Comparison of ENCODE assay signal across 15 cellular contexts in genomic region chr1:63779338-63779819, GRCh38. TPM values are rescaled to one million over a fixed set of nuclear protein-coding genes. Genes with fewer than 3 reads are reported as not detected.
DNase-seq lines count a peak whose midpoint lies in the region; ATAC-seq and TF ChIP-seq lines count a peak whose summit lies in the region.
"Had no signal": no experiment of that assay in that cellular context is flagged by ENCODE, and none has a peak within 500 bp of the region (broad histone marks: within the 10 kb centered on the region; RNA-seq: fewer than 3 reads in every experiment).

No MANE protein-coding gene starts in this region.

- no peaks in the 10 kb centered on the region for H3K27me3 ChIP-seq in neuronal stem cell (ENCODE audit: control insufficient read depth in 3 of 3, insufficient read depth in 3 of 3, low read depth in 1 of 3, low read length in 3 of 3)

- H3K9me3 ChIP-seq in SK-N-MC (ENCODE audit: low read depth, low read length) = no peaks in the 10 kb centered on the region
- no peaks in the 10 kb centered on the region for H3K9me3 ChIP-seq in neuronal stem cell (replicated peaks in 1 of 2; ENCODE audit: control insufficient read depth in 2 of 2, insufficient read depth in 1 of 2, low read depth in 1 of 2, low read length in 2 of 2)
- H3K9me3 ChIP-seq: esophagus squamous epithelium, upper lobe of left lung had no signal

- H3K36me3 ChIP-seq in SK-N-MC (ENCODE audit: insufficient read depth, low read length) (no peaks in the 10 kb centered on the region), neuronal stem cell (replicated peaks in 1 of 2; ENCODE audit: control insufficient read depth in 2 of 2, insufficient read depth in 2 of 2, low read length in 2 of 2) (no peaks in the 10 kb centered on the region)
- H3K36me3 ChIP-seq: esophagus squamous epithelium, upper lobe of left lung had no signal

- peaks cover 5 to 32% of the 10 kb centered on the region in 2 donors for H3K4me1 ChIP-seq in neuronal stem cell (ENCODE audit: control insufficient read depth in 2 of 2, insufficient read depth in 1 of 2, low read depth in 1 of 2, low read length in 2 of 2)

- no peak overlapping the region for H2AFZ ChIP-seq in neuronal stem cell (ENCODE audit: low read length)

- H2AK5ac ChIP-seq in neuronal stem cell (ENCODE audit: low read depth, low read length) = no peak overlapping the region

- no peak overlapping the region for H2BK120ac ChIP-seq in neuronal stem cell (ENCODE audit: low read depth, low read length)

- H3K14ac ChIP-seq in neuronal stem cell (ENCODE audit: low read length) = no peak overlapping the region

- ATAC-seq in GM19397 (IDR thresholded peaks at IDR 0.05; ENCODE audit: unreplicated experiment) (no peak), HG02623 (IDR thresholded peaks at IDR 0.05; ENCODE audit: unreplicated experiment) (no peak), HG03342 (IDR thresholded peaks at IDR 0.05; ENCODE audit: unreplicated experiment) (no peak)

- H3K18ac ChIP-seq in neuronal stem cell (ENCODE audit: low read length) = peak overlapping the region; percentile 72

- H3K23ac ChIP-seq in neuronal stem cell (ENCODE audit: low read depth, low read length, poor library complexity) = no peak overlapping the region

- no peak overlapping the region for H2BK12ac ChIP-seq in neuronal stem cell (ENCODE audit: low read length)

- H2BK5ac ChIP-seq in neuronal stem cell (ENCODE audit: low read length) = no peak overlapping the region

- H3K79me1 ChIP-seq in neuronal stem cell (ENCODE audit: low read depth, low read length) = no peaks in the 10 kb centered on the region

- H3K27ac ChIP-seq in SK-N-MC = no peak overlapping the region
- H3K27ac ChIP-seq in neuronal stem cell (replicated peaks; ENCODE audit: low read length) = no peak overlapping the region
- H3K27ac ChIP-seq: C4-2B, upper lobe of left lung had no signal

- H3K4ac ChIP-seq in neuronal stem cell (ENCODE audit: low read length) = no peak overlapping the region

- TF ChIP-seq CTCF in fibroblast of the aortic adventitia (IDR thresholded peaks at IDR 0.05; ENCODE audit: insufficient read depth, low read length) = no peak

- peak overlapping the region; percentile 16 for H3K9ac ChIP-seq in SK-N-MC (ENCODE audit: insufficient read length)
- H3K9ac ChIP-seq in neuronal stem cell (ENCODE audit: low read depth, low read length, poor library complexity) = no peak overlapping the region

- no peak overlapping the region for H4K8ac ChIP-seq in neuronal stem cell (ENCODE audit: low read depth, low read length)

- peak; percentile 25 for DNase-seq in EL
- DNase-seq in SK-N-MC (ENCODE audit: low read depth, low spot score) = no peak
- DNase-seq in fibroblast of the aortic adventitia (ENCODE audit: low read depth) = peak; percentile 12
- DNase-seq in neuronal stem cell (ENCODE audit: low spot score) = no peak
- DNase-seq in NCI-H1436 treated with DMSO at 0.1 percent for 48 hours (lab: John Stamatoyannopoulos, UW) = no peak
- DNase-seq: esophagus squamous epithelium; kidney; NCI-H2171 treated with DMSO at 0.1 percent for 48 hours; retina; stimulated activated CD4-positive, alpha-beta T cell treated with anti-CD3 and anti-CD28 coated beads, Interleukin-4, amount 100 ng/mL, for 24 hours; upper lobe of left lung had no signal

- no CpG with 5 or more reads among the region's 7 CpGs for WGBS in neuronal stem cell (ENCODE audit: extremely low coverage in 2 of 2, insufficient read length in 2 of 2, insufficient replicate concordance in 1 of 2), 2 donors

- H2BK15ac ChIP-seq in neuronal stem cell (ENCODE audit: low read length) = no peak overlapping the region

- no peak overlapping the region for H4K91ac ChIP-seq in neuronal stem cell (ENCODE audit: low read depth, low read length, poor library complexity)

- H3K4me2 ChIP-seq in neuronal stem cell (ENCODE audit: insufficient read depth, low read length, poor library complexity, severe bottlenecking) = no peak overlapping the region

- peak overlapping the region; percentile 32; the same call in 1 of the 2 replicates for H3K4me3 ChIP-seq in SK-N-MC
- H3K4me3 ChIP-seq in fibroblast of the aortic adventitia (ENCODE audit: low read depth, low read length) = no peak overlapping the region
- H3K4me3 ChIP-seq in neuronal stem cell (ENCODE audit: low read length in 2 of 2) = no peak overlapping the region
- H3K4me3 ChIP-seq: upper lobe of left lung had no signal

RNA-seq across cellular contexts. Expression of gene ROR1, which starts 5.6 kb away (rescaled TPM):
- 18.8 and 31.7 TPM in 2 replicates for total RNA-seq in fibroblast of the aortic adventitia (ENCODE audit: low replicate concordance)
- 7.0 TPM for polyA plus RNA-seq in neuronal stem cell (2013, experiment 1 of 2)
- 7.3 TPM for polyA plus RNA-seq in neuronal stem cell (2013, experiment 2 of 2)

Comparison
In these comparisons a context has a peak if more than half of its experiments do, and no peak if none do; other contexts are left out.
1. DNase-seq: peak in EL (single experiment) and fibroblast of the aortic adventitia (single experiment); none in SK-N-MC (single experiment), neuronal stem cell (single experiment) and NCI-H1436 treated with DMSO at 0.1 percent for 48 hours (single experiment).